Comparison of ENCODE assay signal across 18 cellular contexts in the genomic region with DNA sequence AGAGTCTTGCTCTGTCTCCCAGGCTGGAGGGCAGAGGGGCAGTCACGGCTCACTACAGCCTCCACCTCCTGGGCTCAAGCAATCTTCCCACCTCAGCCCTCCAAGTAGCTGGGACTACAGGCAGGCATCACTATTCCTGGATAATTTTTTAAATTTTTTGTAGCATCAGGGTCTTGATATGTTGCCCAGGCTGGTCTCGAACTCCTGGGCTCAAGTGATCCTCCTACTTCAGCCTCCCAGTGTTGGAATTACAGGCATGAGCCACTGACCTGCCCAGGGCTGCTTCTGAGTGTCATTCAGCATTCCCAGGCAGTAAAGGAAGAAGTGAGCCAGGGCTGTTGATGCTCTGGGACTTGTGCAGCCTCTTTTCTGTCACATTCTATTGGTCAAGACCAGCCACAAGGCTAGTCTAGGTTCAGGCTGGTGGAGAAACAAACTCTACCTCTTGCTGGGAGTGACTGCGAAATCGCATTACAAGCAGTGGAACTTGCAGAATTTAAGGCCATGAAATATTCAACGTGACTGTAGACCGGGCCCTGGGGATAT. TPM values are rescaled to one million over a fixed set of nuclear protein-coding genes. Genes with fewer than 3 reads are reported as not detected.
DNase-seq lines count a peak whose midpoint lies in the region; ATAC-seq, FAIRE-seq and TF ChIP-seq lines count a peak whose summit lies in the region.
"Had no signal": no experiment of that assay in that cellular context is flagged by ENCODE, and none has a peak within 500 bp of the region (broad histone marks: within the 10 kb centered on the region; RNA-seq: fewer than 3 reads in every experiment).

No MANE protein-coding gene starts in this region.

- TF ChIP-seq EP300 in HepG2 (IDR thresholded peaks at IDR 0.05; ENCODE audit: low read depth in 2 of 2, low read length in 2 of 2): no peak
- TF ChIP-seq EP300 in HepG2 (CRISPR knock-in tag; IDR thresholded peaks at IDR 0.05; ENCODE audit: borderline replicate concordance): no peak
- TF ChIP-seq EP300 in ovary (IDR thresholded peaks at IDR 0.05): no peak

- H3K4me1 ChIP-seq in HepG2 (ENCODE audit: insufficient read depth, low read length) (peaks cover 34% of the 10 kb centered on the region), ovary (ENCODE audit: insufficient read depth) (peaks cover 3% of the 10 kb centered on the region)

- no peak for DNase-seq in activated CD4-positive, alpha-beta T cell treated with anti-CD3 and anti-CD28 coated beads, Interleukin-2, amount 10 ng/mL, durations not matched to agents 7 days and 5 days
- no peak for DNase-seq in activated CD4-positive, alpha-beta T cell treated with anti-CD3 and anti-CD28 coated beads, Interleukin-2, amount 10 ng/mL, durations not matched to agents 24 days and 14 days
- DNase-seq in WTC11 (ENCODE audit: low spot score): no peak
- no peak for DNase-seq in HepG2 (ENCODE audit: low spot score)
- DNase-seq in progenitor cell of endocrine pancreas (ENCODE audit: low spot score, unreplicated experiment): no peak
- no peak for DNase-seq in CD1c-positive myeloid dendritic cell (ENCODE audit: extremely low spot score)
- no peak for DNase-seq in ovary
- DNase-seq: activated CD4-positive, alpha-beta T cell treated with anti-CD3 and anti-CD28 coated beads, Interleukin-2, amount 50 U/mL, for 4 hours; activated T-cell treated with anti-CD3 and anti-CD28 coated beads for 4 hours; cortex of kidney; NCI-H1694 treated with DMSO at 0.1 percent for 48 hours; occipital lobe; stimulated activated CD8-positive, alpha-beta memory T cell treated with anti-CD3 and anti-CD28 coated beads, Interleukin-4, amount 100 ng/mL, for 48 hours had no signal

- H3K36me3 Mint-ChIP-seq in activated CD4-positive, alpha-beta T cell treated with anti-CD3 and anti-CD28 coated beads, Interleukin-2, amount 10 ng/mL, durations not matched to agents 7 days and 5 days (ENCODE audit: low read depth): peaks cover 4% of the 10 kb centered on the region
- peaks cover 3% of the 10 kb centered on the region for H3K36me3 Mint-ChIP-seq in activated CD4-positive, alpha-beta T cell treated with anti-CD3 and anti-CD28 coated beads, Interleukin-2, amount 10 ng/mL, durations not matched to agents 24 days and 14 days (ENCODE audit: low read depth)
- H3K36me3 Mint-ChIP-seq in WTC11: no peaks in the 10 kb centered on the region
- no peaks in the 10 kb centered on the region for H3K36me3 Mint-ChIP-seq in progenitor cell of endocrine pancreas (ENCODE audit: insufficient read depth)

- no peak overlapping the region for H3K27ac Mint-ChIP-seq in activated CD4-positive, alpha-beta T cell treated with anti-CD3 and anti-CD28 coated beads, Interleukin-2, amount 10 ng/mL, durations not matched to agents 7 days and 5 days
- H3K27ac Mint-ChIP-seq in activated CD4-positive, alpha-beta T cell treated with anti-CD3 and anti-CD28 coated beads, Interleukin-2, amount 10 ng/mL, durations not matched to agents 24 days and 14 days: no peak overlapping the region
- H3K27ac Mint-ChIP-seq in WTC11: no peak overlapping the region; the same call in 1 of the 2 replicates
- no peak overlapping the region for H3K27ac Mint-ChIP-seq in progenitor cell of endocrine pancreas

- no peak for ATAC-seq in WTC11
- peak; percentile 6 for ATAC-seq in HepG2
- no peak for ATAC-seq in GM21717 (IDR thresholded peaks at IDR 0.05; ENCODE audit: unreplicated experiment)

- no peak for FAIRE-seq in HepG2 (lab: Jason Lieb, UNC)
- FAIRE-seq: A204.1, bronchial epithelial cell, urothelium cell line had no signal

- H3K36me3 ChIP-seq in HepG2 (replicated peaks in 1 of 2; ENCODE audit: control insufficient read depth in 1 of 2, insufficient read depth in 2 of 2, low read length in 2 of 2): no peaks in the 10 kb centered on the region
- no peaks in the 10 kb centered on the region for H3K36me3 ChIP-seq in ovary

- no peaks in the 10 kb centered on the region for H3K9me3 Mint-ChIP-seq in activated CD4-positive, alpha-beta T cell treated with anti-CD3 and anti-CD28 coated beads, Interleukin-2, amount 10 ng/mL, durations not matched to agents 7 days and 5 days
- H3K9me3 Mint-ChIP-seq in activated CD4-positive, alpha-beta T cell treated with anti-CD3 and anti-CD28 coated beads, Interleukin-2, amount 10 ng/mL, durations not matched to agents 24 days and 14 days: no peaks in the 10 kb centered on the region
- H3K9me3 Mint-ChIP-seq in WTC11: no peaks in the 10 kb centered on the region
- peaks cover 2% of the 10 kb centered on the region for H3K9me3 Mint-ChIP-seq in progenitor cell of endocrine pancreas (ENCODE audit: low read depth)

- peaks cover 7% of the 10 kb centered on the region for H3K27me3 Mint-ChIP-seq in activated CD4-positive, alpha-beta T cell treated with anti-CD3 and anti-CD28 coated beads, Interleukin-2, amount 10 ng/mL, durations not matched to agents 7 days and 5 days
- peaks cover 4% of the 10 kb centered on the region for H3K27me3 Mint-ChIP-seq in activated CD4-positive, alpha-beta T cell treated with anti-CD3 and anti-CD28 coated beads, Interleukin-2, amount 10 ng/mL, durations not matched to agents 24 days and 14 days
- H3K27me3 Mint-ChIP-seq in WTC11 (ENCODE audit: low read depth) (0 out of 2 replicates have a peak, but pooled peaks cover 3% of the 10 kb centered on the region), progenitor cell of endocrine pancreas (no peaks in the 10 kb centered on the region)

- H3K4me2 ChIP-seq in HepG2 (ENCODE audit: low read depth, low read length): peak overlapping the region; percentile 91
- H3K4me2 ChIP-seq: KMS-11 had no signal

- H3K4me3 ChIP-seq in HepG2 (replicated peaks in 1 of 3; ENCODE audit: insufficient read depth in 1 of 3, low read depth in 2 of 3, low read length in 3 of 3): peak overlapping the region in 1 of 3 experiments; percentile 95; a peak in 3 of 6 replicates
- H3K4me3 ChIP-seq in ovary: no peak overlapping the region

- H3K79me2 ChIP-seq in HepG2 (ENCODE audit: insufficient read depth, low read length): peaks cover 28% of the 10 kb centered on the region

- TF ChIP-seq RAD21 in HepG2 (CRISPR knock-in tag; IDR thresholded peaks at IDR 0.05): no peak

- CTCF ChIA-PET in activated CD4-positive, alpha-beta T cell treated with anti-CD3 and anti-CD28 coated beads, Interleukin-2, amount 10 ng/mL, durations not matched to agents 7 days and 5 days (lab: Charles Lee): interaction anchor here (1.2 to 1.7 kb wide), 2 partner anchors 11 to 13 kb away, joined by 3 read pairs; no protein-coding TSS in a partner anchor
- CTCF ChIA-PET in WTC11 (lab: Charles Lee): no interaction called here
- CTCF ChIA-PET in HepG2 (lab: Yijun Ruan, JAX; ENCODE audit: low intra/inter-chr PET ratio, low total read pairs): no interaction called here

- H4K20me1 ChIP-seq in HepG2 (ENCODE audit: insufficient read depth, low read length): peaks cover under 1% of the 10 kb centered on the region

- in situ Hi-C loops in HepG2 (cut with HindIII; ENCODE audit: extremely low pct_ligation_motif_present, low pct_unique_long_range_greater_than_20kb): no loop called here

- H3K27ac ChIP-seq in HepG2 (ENCODE audit: extremely low read length, insufficient read depth, low read length) (peak overlapping the region; percentile 91), ovary (no peak overlapping the region)
- H3K27ac ChIP-seq: KMS-11 had no signal

- H3K4me3 Mint-ChIP-seq in activated CD4-positive, alpha-beta T cell treated with anti-CD3 and anti-CD28 coated beads, Interleukin-2, amount 10 ng/mL, durations not matched to agents 7 days and 5 days: peak overlapping the region; percentile 82
- H3K4me3 Mint-ChIP-seq in activated CD4-positive, alpha-beta T cell treated with anti-CD3 and anti-CD28 coated beads, Interleukin-2, amount 10 ng/mL, durations not matched to agents 24 days and 14 days: no peak overlapping the region
- H3K4me3 Mint-ChIP-seq in WTC11: 0 out of 2 replicates have a peak overlapping the region, but pooled peaks have one; percentile 4
- peak overlapping the region; percentile 87 for H3K4me3 Mint-ChIP-seq in progenitor cell of endocrine pancreas (ENCODE audit: low read depth)

- H3K4me1 Mint-ChIP-seq in activated CD4-positive, alpha-beta T cell treated with anti-CD3 and anti-CD28 coated beads, Interleukin-2, amount 10 ng/mL, durations not matched to agents 7 days and 5 days: peaks cover 34% of the 10 kb centered on the region
- H3K4me1 Mint-ChIP-seq in activated CD4-positive, alpha-beta T cell treated with anti-CD3 and anti-CD28 coated beads, Interleukin-2, amount 10 ng/mL, durations not matched to agents 24 days and 14 days: peaks cover 34% of the 10 kb centered on the region
- H3K4me1 Mint-ChIP-seq in WTC11 (peaks cover 27% of the 10 kb centered on the region), progenitor cell of endocrine pancreas (ENCODE audit: low read depth) (peaks cover 30% of the 10 kb centered on the region)

- TF ChIP-seq CTCF in WTC11 (IDR thresholded peaks at IDR 0.05) (no peak), HepG2 (CRISPR knock-in tag; IDR thresholded peaks at IDR 0.05) (no peak), progenitor cell of endocrine pancreas (IDR thresholded peaks at IDR 0.05; ENCODE audit: unreplicated experiment) (no peak), ovary (IDR thresholded peaks at IDR 0.05) (no peak)

- H3K9ac ChIP-seq in HepG2 (ENCODE audit: insufficient read depth, low read depth, low read length): peak overlapping the region; percentile 1
- H3K9ac ChIP-seq: KMS-11 had no signal

- WGBS in HepG2 (ENCODE audit: low lambda C conversion rate): 34% methylated on average over 6 of the region's 6 CpGs
- 62 to 79% (median 70%) methylated on average over 6 of the region's 6 CpGs for WGBS in ovary, 3 donors

- no peak overlapping the region for H2AFZ ChIP-seq in HepG2 (ENCODE audit: low read length)

- intact Hi-C loops in activated CD4-positive, alpha-beta T cell treated with anti-CD3 and anti-CD28 coated beads, Interleukin-2, amount 10 ng/mL, durations not matched to agents 24 days and 14 days (cut with micrococcal nuclease): no loop called here
- intact Hi-C loops in HepG2 (cut with micrococcal nuclease; ENCODE audit: unreplicated experiment) (no loop called here), ovary (cut with DNase I) (no loop called here)

- POLR2A ChIA-PET in activated CD4-positive, alpha-beta T cell treated with anti-CD3 and anti-CD28 coated beads, Interleukin-2, amount 10 ng/mL, durations not matched to agents 7 days and 5 days (lab: Charles Lee): no interaction called here
- POLR2A ChIA-PET in WTC11 (lab: Charles Lee) (no interaction called here), HepG2 (lab: Yijun Ruan, JAX) (no interaction called here)

- no peaks in the 10 kb centered on the region for H3K9me3 ChIP-seq in HepG2 (ENCODE audit: low read length)
- no peaks in the 10 kb centered on the region for H3K9me3 ChIP-seq in ovary

- no TSS peak for BruUV-seq in HepG2 (replicated peaks; lab: Mats Ljungman, UMichigan)

- peaks cover 0 to 5% of the 10 kb centered on the region in 2 experiments; a peak in 1 of 5 replicates for H3K27me3 ChIP-seq in HepG2 (ENCODE audit: control insufficient read depth in 1 of 2, insufficient read depth in 2 of 2, low read length in 2 of 2)
- no peaks in the 10 kb centered on the region for H3K27me3 ChIP-seq in ovary

- TF ChIP-seq POLR2A in HepG2 (IDR thresholded peaks at IDR 0.05; ENCODE audit: insufficient read depth in 1 of 2, low read depth in 2 of 2, low read length in 2 of 2) (no peak), ovary (IDR thresholded peaks at IDR 0.05) (no peak)

RNA-seq across cellular contexts. Expression of a gene that starts 2.1 kb away (rescaled TPM):
- total RNA-seq in activated CD4-positive, alpha-beta T cell treated with anti-CD3 and anti-CD28 coated beads, Interleukin-2, amount 10 ng/mL, durations not matched to agents 7 days and 5 days: 10 to 100 TPM; 20.0 to 22.0 TPM
- total RNA-seq in activated CD4-positive, alpha-beta T cell treated with anti-CD3 and anti-CD28 coated beads, Interleukin-2, amount 10 ng/mL, durations not matched to agents 24 days and 14 days: 28.0 and 30.9 TPM in 2 replicates
- total RNA-seq in WTC11 (2021) (17.3 to 20.9 TPM (median 17.7 TPM) in 3 replicates), HepG2 (2016; rRNA removed; fragmentation: Illumina TruSeq; extraction: Trizol) (60.8 and 89.4 TPM in 2 replicates), progenitor cell of endocrine pancreas (22.9 and 24.6 TPM in 2 replicates), ovary (10 to 100 TPM; 16.3 to 23.9 (median 19.3) TPM)
- total RNA-seq in HepG2 (2016; cell fraction: cytosol; rRNA removed; fragmentation: Illumina TruSeq; extraction: Trizol; ENCODE audit: low read depth): 12.9 and 14.8 TPM in 2 replicates
- 57.7 and 87.7 TPM in 2 replicates for total RNA-seq in HepG2 (2016; cell fraction: insoluble cytoplasmic fraction; rRNA removed; fragmentation: Illumina TruSeq; extraction: Trizol)
- 22.8 and 23.2 TPM in 2 replicates for total RNA-seq in HepG2 (2016; cell fraction: membrane; rRNA removed; fragmentation: Illumina TruSeq; extraction: Trizol)
- total RNA-seq in HepG2 (2016; cell fraction: nucleus; rRNA removed; fragmentation: Illumina TruSeq; extraction: Trizol): 61.8 and 69.9 TPM in 2 replicates
- polyA plus RNA-seq in HepG2 (2011; rRNA removed) (44.0 and 44.6 TPM in 2 replicates), ovary (10 to 100 TPM in 1 of 2 donors, 1 to 10 TPM in 1; 9.1 to 12.4 TPM)
- 26.6 and 34.6 TPM in 2 replicates for polyA plus RNA-seq in HepG2 (2011; cell fraction: cytosol; rRNA removed)
- polyA plus RNA-seq in HepG2 (2011; cell fraction: nucleus; rRNA removed): 49.9 and 56.4 TPM in 2 replicates
- polyA plus RNA-seq in HepG2 (2012): 42.2 and 43.8 TPM in 2 replicates
- polyA plus RNA-seq in HepG2 (2016; cell fraction: cytosol; fragmentation: Illumina TruSeq; extraction: Trizol; ENCODE audit: low read depth): 1.1 TPM in 2 replicates
- polyA plus RNA-seq in HepG2 (2016; cell fraction: insoluble cytoplasmic fraction; fragmentation: Illumina TruSeq; extraction: Trizol; ENCODE audit: low read depth): 38.0 and 39.6 TPM in 2 replicates
- polyA plus RNA-seq in HepG2 (2016; cell fraction: membrane; fragmentation: Illumina TruSeq; extraction: Trizol; ENCODE audit: low read depth): 3.0 and 3.5 TPM in 2 replicates
- 60.6 and 68.6 TPM in 2 replicates for polyA plus RNA-seq in HepG2 (2016; cell fraction: nucleus; fragmentation: Illumina TruSeq; extraction: Trizol; ENCODE audit: insufficient read depth, low read depth)
- 69.3 and 130 TPM in 2 replicates for polyA minus RNA-seq in HepG2 (2011; rRNA and poly(A)+ RNA removed; ENCODE audit: low replicate concordance)
- polyA minus RNA-seq in HepG2 (2011; cell fraction: cytosol; rRNA and poly(A)+ RNA removed): 69.6 and 83.1 TPM in 2 replicates
- polyA minus RNA-seq in HepG2 (2011; cell fraction: nucleus; rRNA and poly(A)+ RNA removed): 96.2 and 117 TPM in 2 replicates
